In the genomic region with DNA sequence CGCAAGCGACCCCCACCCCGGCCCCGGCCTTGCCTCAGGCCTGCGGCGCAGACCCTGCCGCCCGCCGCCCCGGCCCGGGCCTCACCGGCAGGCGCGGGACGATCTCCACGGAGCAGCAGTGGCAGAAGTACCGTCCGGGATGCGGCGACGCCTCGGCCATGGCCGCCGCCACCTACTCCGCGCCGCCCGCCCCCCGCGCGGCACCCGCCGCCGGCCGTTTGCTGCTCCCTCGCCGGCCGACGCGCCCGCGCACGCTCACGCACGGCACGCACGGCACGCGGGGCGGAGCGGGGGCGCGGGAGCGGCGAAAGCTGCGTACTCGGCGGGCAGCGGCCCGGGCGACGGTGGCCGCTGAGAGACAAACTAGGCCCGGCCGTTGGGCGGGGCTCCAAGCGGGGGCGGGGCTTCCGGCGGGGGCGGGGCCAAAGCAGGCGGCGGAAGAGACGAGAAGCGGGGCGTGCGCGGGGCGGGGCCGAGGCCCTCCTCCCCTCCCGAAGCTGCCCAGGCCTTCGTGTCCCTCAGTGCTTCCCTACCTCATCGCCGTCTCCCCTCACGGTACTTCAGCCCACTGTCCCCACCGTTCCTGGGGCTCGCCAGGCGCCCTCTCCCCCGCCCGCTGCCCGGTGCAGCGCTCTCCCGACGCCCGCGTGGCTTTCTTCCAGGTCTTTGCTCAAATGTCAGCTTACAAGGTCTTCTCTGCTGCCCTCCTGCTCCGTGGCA, we compare ENCODE assay signal across 8 cellular contexts. TPM values are rescaled to one million over a fixed set of nuclear protein-coding genes. Genes with fewer than 3 reads are reported as not detected.
A peak's percentile ranks its signal among the peaks of the same experiment; 100 is the strongest.
DNase-seq lines count a peak whose midpoint lies in the region; ATAC-seq and TF ChIP-seq lines count a peak whose summit lies in the region.

A gene (minus strand): TSS at position 253 of the 720 bp plus-strand sequence. CDS start 93 bp downstream, at position 160.

- no peaks in the 10 kb centered on the region for H3K9me3 Mint-ChIP-seq in activated T-helper 2 cell treated with anti-CD3 and anti-CD28 coated beads, Interferon-gamma antibody, Interleukin-2, Interleukin-4, amounts not matched to agents 10 μg/mL and 5 μg/mL and 100 μg/mL, durations not matched to agents 14 hours and 24 hours and 36 hours
- H3K9me3 Mint-ChIP-seq in natural killer cell, result no peaks in the 10 kb centered on the region

- H3K27ac Mint-ChIP-seq in activated T-helper 2 cell treated with anti-CD3 and anti-CD28 coated beads, Interferon-gamma antibody, Interleukin-2, Interleukin-4, amounts not matched to agents 10 μg/mL and 5 μg/mL and 100 μg/mL, durations not matched to agents 14 hours and 24 hours and 36 hours, result peak within 1 kb of the TSS; percentile 92
- H3K27ac Mint-ChIP-seq in natural killer cell, result peak within 1 kb of the TSS; percentile 98

- CTCF ChIA-PET in RWPE1 (lab: Yijun Ruan, JAX), result interaction anchor here (0.8 to 1.7 kb wide), 2 partner anchors 14 to 71 kb away, joined by 3 to 7 read pairs; no protein-coding TSS in a partner anchor

- peak; percentile 46 for ATAC-seq in GM21786 (IDR thresholded peaks at IDR 0.05; ENCODE audit: unreplicated experiment)
- ATAC-seq in natural killer cell, result peak; percentile 52 to 77 (median 55)

- POLR2A ChIA-PET in RWPE1 (lab: Yijun Ruan, JAX; ENCODE audit: low non-redundant PET), result interaction anchor here (1.4 kb wide), 1 partner anchor 15 kb away, joined by 3 read pairs; no protein-coding TSS in a partner anchor

- peaks cover 18% of the 10 kb centered on the region for H3K36me3 Mint-ChIP-seq in activated T-helper 2 cell treated with anti-CD3 and anti-CD28 coated beads, Interferon-gamma antibody, Interleukin-2, Interleukin-4, amounts not matched to agents 10 μg/mL and 5 μg/mL and 100 μg/mL, durations not matched to agents 14 hours and 24 hours and 36 hours (ENCODE audit: low read depth)
- H3K36me3 Mint-ChIP-seq in natural killer cell, result no peaks in the 10 kb centered on the region

- intact Hi-C loops in activated T-helper 2 cell treated with anti-CD3 and anti-CD28 coated beads, Interferon-gamma antibody, Interleukin-2, Interleukin-4, amounts not matched to agents 10 μg/mL and 5 μg/mL and 100 μg/mL, durations not matched to agents 14 hours and 24 hours and 36 hours (cut with micrococcal nuclease), result loop anchor here (1.0 to 10.0 kb wide), 4 partner anchors 17 to 262 kb away; a partner anchor contains a TSS
- intact Hi-C loops in natural killer cell (cut with micrococcal nuclease), result loop anchor here (5.0 kb wide), 4 partner anchors 39 to 151 kb away; a partner anchor contains a TSS

- TF ChIP-seq CTCF in RWPE1 (conservative IDR thresholded peaks at IDR 0.05; ENCODE audit: low read depth) (no peak), natural killer cell (IDR thresholded peaks at IDR 0.05) (no peak)

- DNase-seq in DMS153 (lab: John Stamatoyannopoulos, UW), result peak; percentile 45
- peak; percentile 92 for DNase-seq in LoVo (ENCODE audit: low spot score)
- DNase-seq in RWPE1 (ENCODE audit: low spot score), result peak; percentile 81
- DNase-seq in activated T-helper 2 cell treated with anti-CD3 and anti-CD28 coated beads, Interferon-gamma antibody, Interleukin-2, Interleukin-4, amounts not matched to agents 10 μg/mL and 5 μg/mL and 100 μg/mL, durations not matched to agents 14 hours and 24 hours and 36 hours (ENCODE audit: low spot score), result peak; percentile 84
- DNase-seq in fibroblast of peridontal ligament (ENCODE audit: extremely low read depth), result peak; percentile 85
- peak; percentile 85 for DNase-seq in natural killer cell
- peak; percentile 81 to 96 (median 91) for DNase-seq in stimulated activated naive CD4-positive, alpha-beta T cell (lab: John Stamatoyannopoulos, UW)

- no peaks in the 10 kb centered on the region for H3K27me3 Mint-ChIP-seq in activated T-helper 2 cell treated with anti-CD3 and anti-CD28 coated beads, Interferon-gamma antibody, Interleukin-2, Interleukin-4, amounts not matched to agents 10 μg/mL and 5 μg/mL and 100 μg/mL, durations not matched to agents 14 hours and 24 hours and 36 hours (ENCODE audit: low read depth)
- no peaks in the 10 kb centered on the region for H3K27me3 Mint-ChIP-seq in natural killer cell (ENCODE audit: low read depth in 2 of 2)

- peaks cover 14% of the 10 kb centered on the region for H3K4me1 Mint-ChIP-seq in activated T-helper 2 cell treated with anti-CD3 and anti-CD28 coated beads, Interferon-gamma antibody, Interleukin-2, Interleukin-4, amounts not matched to agents 10 μg/mL and 5 μg/mL and 100 μg/mL, durations not matched to agents 14 hours and 24 hours and 36 hours (ENCODE audit: low read depth)
- peaks cover 45 to 57% of the 10 kb centered on the region in 2 donors for H3K4me1 Mint-ChIP-seq in natural killer cell

- H3K4me3 Mint-ChIP-seq in activated T-helper 2 cell treated with anti-CD3 and anti-CD28 coated beads, Interferon-gamma antibody, Interleukin-2, Interleukin-4, amounts not matched to agents 10 μg/mL and 5 μg/mL and 100 μg/mL, durations not matched to agents 14 hours and 24 hours and 36 hours (ENCODE audit: low read depth), result peak within 1 kb of the TSS; percentile 97
- peak within 1 kb of the TSS; percentile 96 for H3K4me3 Mint-ChIP-seq in natural killer cell

- peak within 1 kb of the TSS; percentile 99 for H3K27ac ChIP-seq in RWPE1

RNA-seq across cellular contexts. Expression of the gene that starts here (rescaled TPM):
- total RNA-seq in activated T-helper 2 cell treated with anti-CD3 and anti-CD28 coated beads, Interferon-gamma antibody, Interleukin-2, Interleukin-4, amounts not matched to agents 10 μg/mL and 5 μg/mL and 100 μg/mL, durations not matched to agents 14 hours and 24 hours and 36 hours, result 83.2 and 89.4 TPM in 2 replicates
- 100 to 1,000 TPM; 119 to 149 (median 146) TPM for total RNA-seq in natural killer cell

Comparison
In these comparisons a context has a peak if more than half of its experiments do, and no peak if none do; other contexts are left out.
1. Peak in every context shown above with its lines: DNase-seq, ATAC-seq and H3K27ac ChIP-seq.